23 cellular contexts compared by ENCODE assay signal in the genomic region with DNA sequence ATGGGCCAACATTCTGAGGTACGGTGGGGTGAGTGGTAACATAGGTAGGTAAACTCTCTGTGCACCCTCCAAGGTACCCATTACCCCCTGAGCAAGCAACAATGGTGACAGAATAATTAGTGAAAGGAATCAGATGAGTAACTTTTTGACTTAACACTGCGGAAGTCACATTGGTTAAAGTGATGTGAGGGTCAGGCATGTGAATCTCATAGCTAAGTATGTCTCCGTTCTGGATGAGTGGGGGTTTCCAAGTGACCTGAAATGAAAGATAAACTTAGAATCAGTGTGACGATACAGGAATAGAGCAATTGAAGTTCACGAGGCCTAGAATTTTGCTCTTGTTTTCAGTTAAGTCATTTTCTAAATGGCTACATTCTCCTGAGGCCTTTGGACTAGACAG.
A peak's percentile ranks its signal among the peaks of the same experiment; 100 is the strongest.
DNase-seq lines count a peak whose midpoint lies in the region; ATAC-seq and TF ChIP-seq lines count a peak whose summit lies in the region.
"Had no signal": no experiment of that assay in that cellular context is flagged by ENCODE, and none has a peak within 500 bp of the region (broad histone marks: within the 10 kb centered on the region; RNA-seq: fewer than 3 reads in every experiment).

No MANE protein-coding gene starts in this region.

- no peaks in the 10 kb centered on the region for H3K79me2 ChIP-seq in PC-9 (ENCODE audit: low read depth)

- H3K4me1 ChIP-seq in PC-9 (replicated peaks; ENCODE audit: insufficient read depth): no peaks in the 10 kb centered on the region
- H3K4me1 ChIP-seq in breast epithelium: no peaks in the 10 kb centered on the region
- H3K4me1 ChIP-seq: BLaER1 had no signal

- POLR2A ChIA-PET in PC-9 (lab: Charles Lee; ENCODE audit: unreplicated experiment): no interaction called here
- POLR2A ChIA-PET in RWPE1 (lab: Yijun Ruan, JAX; ENCODE audit: low non-redundant PET): no interaction called here

- no peaks in the 10 kb centered on the region for H3K36me3 ChIP-seq in PC-9 (ENCODE audit: low read depth)
- H3K36me3 ChIP-seq in breast epithelium: no peaks in the 10 kb centered on the region
- H3K36me3 ChIP-seq: BLaER1 had no signal

- H3K27me3 ChIP-seq in PC-9 (ENCODE audit: insufficient read depth, low read depth): no peaks in the 10 kb centered on the region
- H3K27me3 ChIP-seq in breast epithelium: no peaks in the 10 kb centered on the region
- H3K27me3 ChIP-seq: BLaER1 had no signal

- H3F3A ChIP-seq in PC-9 (ENCODE audit: insufficient read depth, low read depth): no peaks in the 10 kb centered on the region; the same call in 1 of the 2 replicates

- intact Hi-C loops in PC-9 (cut with micrococcal nuclease; ENCODE audit: unreplicated experiment) (no loop called here), breast epithelium (cut with DNase I; ENCODE audit: low total_unique reads) (no loop called here)

- no peak for TF ChIP-seq CTCF in PC-9 (conservative IDR thresholded peaks at IDR 0.05)
- no peak for TF ChIP-seq CTCF in RWPE1 (conservative IDR thresholded peaks at IDR 0.05; ENCODE audit: low read depth)
- no peak for TF ChIP-seq CTCF in breast epithelium (IDR thresholded peaks at IDR 0.05)

- ATAC-seq in GM18520 (IDR thresholded peaks at IDR 0.05; ENCODE audit: unreplicated experiment): peak; percentile 71
- ATAC-seq in GM19463 (IDR thresholded peaks at IDR 0.05; ENCODE audit: unreplicated experiment): peak; percentile 63
- peak; percentile 68 for ATAC-seq in HG02852 (IDR thresholded peaks at IDR 0.05; ENCODE audit: unreplicated experiment)

- H4K20me1 ChIP-seq in PC-9 (ENCODE audit: insufficient read depth): no peaks in the 10 kb centered on the region
- H4K20me1 ChIP-seq: BLaER1 had no signal

- no peak overlapping the region for H3K4me2 ChIP-seq in PC-9
- H3K4me2 ChIP-seq: BLaER1 had no signal

- H3K9me3 ChIP-seq in PC-9 (ENCODE audit: insufficient read depth, low read depth) (no peaks in the 10 kb centered on the region), breast epithelium (no peaks in the 10 kb centered on the region)
- H3K9me3 ChIP-seq: BLaER1 had no signal

- no peaks in the 10 kb centered on the region for H3K9me2 ChIP-seq in PC-9 (ENCODE audit: insufficient read depth)

- no TSS peak for BruUV-seq in PC-9 (replicated peaks; lab: Mats Ljungman, UMichigan)

- no peak for TF ChIP-seq POLR2A in breast epithelium (IDR thresholded peaks at IDR 0.05)

- H3K27ac ChIP-seq in PC-9 (no peak overlapping the region), RWPE1 (no peak overlapping the region), breast epithelium (no peak overlapping the region)
- H3K27ac ChIP-seq: 22Rv1, BLaER1 had no signal

- H3K4me3 ChIP-seq in PC-9 (no peak overlapping the region), breast epithelium (no peak overlapping the region)
- H3K4me3 ChIP-seq: BLaER1 had no signal

- H2AFZ ChIP-seq in PC-9: no peak overlapping the region

- DNase-seq in Daoy (ENCODE audit: low read depth): peak; percentile 20
- no peak for DNase-seq in PC-9
- DNase-seq in RWPE1 (ENCODE audit: low spot score): no peak
- no peak for DNase-seq in nucleus accumbens (lab: John Stamatoyannopoulos, UW)
- DNase-seq in breast epithelium (ENCODE audit: low spot score in 2 of 2): no peak
- DNase-seq: ACHN; CD4-positive, alpha-beta T cell; COR-L47; DMS79 treated with DMSO at 0.1 percent for 48 hours; GOT3; HCEC 1CT; NCI-H1105 treated with DMSO at 0.1 percent for 48 hours; NCI-H1694 treated with DMSO at 0.1 percent for 48 hours; NCI-H2081 treated with DMSO at 0.1 percent for 48 hours; NCI-H2171 treated with DMSO at 0.1 percent for 48 hours; NCI-H524 treated with DMSO at 0.1 percent for 48 hours; OCI-M1; SHP77 had no signal

- CTCF ChIA-PET in PC-9 (lab: Charles Lee): no interaction called here
- CTCF ChIA-PET in RWPE1 (lab: Yijun Ruan, JAX): no interaction called here
